8 cellular contexts compared by ENCODE assay signal in genomic region chr3:114179575-114179974, GRCh38. TPM values are rescaled to one million over a fixed set of nuclear protein-coding genes. Genes with fewer than 3 reads are reported as not detected.
DNase-seq lines count a peak whose midpoint lies in the region; ATAC-seq and TF ChIP-seq lines count a peak whose summit lies in the region.

No MANE protein-coding gene starts in this region.

- peak; percentile 28 for DNase-seq in A673 (ENCODE audit: low spot score)
- peak; percentile 11 for DNase-seq in NCI-H2227 treated with DMSO at 0.1 percent for 48 hours (lab: John Stamatoyannopoulos, UW)
- peak; percentile 4 for DNase-seq in cerebellum (ENCODE audit: low spot score)
- DNase-seq in renal cortical epithelial cell (ENCODE audit: low read depth) = peak; percentile 33
- DNase-seq in activated gamma-delta T cell (lab: John Stamatoyannopoulos, UW) = no peak
- DNase-seq in HuH-7.5 (ENCODE audit: low spot score) = no peak

- CTCF ChIA-PET in A673 (lab: Charles Lee) = no interaction called here

- H3K9me3 ChIP-seq in A673 (ENCODE audit: low read depth, low read length, poor library complexity, severe bottlenecking) = no peaks in the 10 kb centered on the region

- intact Hi-C loops in A673 (cut with micrococcal nuclease; ENCODE audit: unreplicated experiment) = no loop called here

- H3K27me3 ChIP-seq in A673 (replicated peaks; ENCODE audit: insufficient read depth, low read depth, low read length, poor library complexity) = peaks cover 31% of the 10 kb centered on the region

- H3K36me3 ChIP-seq in A673 (ENCODE audit: insufficient read depth, low read length, poor library complexity, severe bottlenecking) = no peaks in the 10 kb centered on the region

- peak; percentile 48 for TF ChIP-seq CTCF in A673 (conservative IDR thresholded peaks at IDR 0.05; ENCODE audit: low read depth, low read length)
- peak; percentile 36; the same call in 2 of the 3 replicates for TF ChIP-seq CTCF in GM12872 (IDR thresholded peaks at IDR 0.05; ENCODE audit: insufficient read depth, low read depth, low read length)

- no peak overlapping the region for H3K4me3 ChIP-seq in A673 (ENCODE audit: low read depth, low read length, poor library complexity, severe bottlenecking)

- no peak overlapping the region for H3K27ac ChIP-seq in A673 (ENCODE audit: low read depth, low read length, poor library complexity, severe bottlenecking)

- H3K4me1 ChIP-seq in A673 (ENCODE audit: insufficient read depth, low read length, poor library complexity, severe bottlenecking) = no peaks in the 10 kb centered on the region

- no peak for ATAC-seq in HG03280 (IDR thresholded peaks at IDR 0.05; ENCODE audit: unreplicated experiment)

- POLR2A ChIA-PET in A673 (lab: Charles Lee; ENCODE audit: low non-redundant PET) = no interaction called here

- BruUV-seq in A673 (replicated peaks; lab: Mats Ljungman, UMichigan) = no TSS peak

RNA-seq across cellular contexts. Expression of gene DRD3, which starts 0.7 kb away (rescaled TPM):
- total RNA-seq in A673 (2021) (not detected in 2 replicates), cerebellum (not detected), renal cortical epithelial cell (not detected in 2 replicates)

RNA-seq across cellular contexts. Expression of gene ZNF80, which starts 57.8 kb away (rescaled TPM):
- total RNA-seq in A673 (2021) (not detected in 2 replicates), cerebellum (0.09 TPM), renal cortical epithelial cell (not detected in 2 replicates)

Comparison
In these comparisons a context has a peak if more than half of its experiments do, and no peak if none do; other contexts are left out.
1. DNase-seq: peak in A673 (single experiment), NCI-H2227 treated with DMSO at 0.1 percent for 48 hours (single experiment), cerebellum (single experiment) and renal cortical epithelial cell (single experiment); none in activated gamma-delta T cell (single experiment) and HuH-7.5 (single experiment).